Comparison of ENCODE assay signal across 8 cellular contexts in the genomic region with DNA sequence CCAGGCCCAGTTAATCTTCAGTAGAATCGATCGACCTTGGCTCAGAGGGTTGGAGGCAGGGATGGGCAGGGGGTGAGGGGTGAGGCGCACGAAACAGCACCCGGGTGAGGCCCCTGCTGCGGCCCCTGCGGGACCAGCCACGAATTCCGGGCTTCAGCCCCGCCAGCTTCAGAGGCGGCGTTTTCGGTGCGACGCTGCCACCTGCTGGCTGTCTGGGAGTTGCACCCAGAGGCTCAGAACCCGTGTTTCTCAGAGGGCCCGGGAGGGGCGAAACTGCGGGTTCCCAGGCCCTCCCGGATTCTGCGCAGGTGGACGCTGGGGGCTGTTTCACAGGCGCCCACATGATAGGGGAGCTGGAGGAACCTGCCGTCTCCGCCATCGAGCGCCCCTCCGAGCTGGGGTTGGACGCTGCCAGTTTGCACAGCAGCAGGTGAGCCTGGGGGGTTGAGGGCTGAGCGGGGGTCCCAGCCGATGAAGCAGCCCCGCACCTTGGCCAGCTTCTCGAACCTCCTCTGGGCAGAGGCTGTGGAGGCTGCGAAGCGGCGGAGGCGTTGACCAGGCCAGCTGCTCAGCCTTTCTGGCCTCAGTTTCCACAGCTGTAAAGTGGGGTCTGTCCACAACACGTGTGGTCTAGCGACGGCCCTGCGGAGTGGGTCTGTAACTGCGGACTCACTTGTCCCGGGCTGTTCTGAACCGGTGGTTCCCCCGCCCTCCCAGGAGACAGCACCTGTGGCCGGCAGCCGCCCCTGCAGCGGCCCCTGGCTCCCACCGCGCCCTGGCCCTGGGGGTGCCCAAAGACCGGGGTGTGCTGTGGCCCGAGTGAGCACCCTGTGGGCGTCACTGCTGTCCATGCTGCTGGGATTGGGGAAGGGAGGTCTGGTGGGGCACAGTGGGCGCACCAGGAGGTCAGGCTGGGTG. TPM values are rescaled to one million over a fixed set of nuclear protein-coding genes. Genes with fewer than 3 reads are reported as not detected.
A peak's percentile ranks its signal among the peaks of the same experiment; 100 is the strongest.
DNase-seq lines count a peak whose midpoint lies in the region; ATAC-seq and TF ChIP-seq lines count a peak whose summit lies in the region.

No MANE protein-coding gene starts in this region.

- intact Hi-C loops in prostate gland (cut with DNase I) = loop anchor here (1.0 to 5.0 kb wide), 3 partner anchors 37 to 137 kb away; no protein-coding TSS in a partner anchor

- peaks cover 10% of the 10 kb centered on the region for H3K36me3 Mint-ChIP-seq in glutamatergic neuron (ENCODE audit: unreplicated experiment)

- TF ChIP-seq CTCF in glutamatergic neuron (IDR thresholded peaks at IDR 0.05; ENCODE audit: partially characterized antibody, unreplicated experiment) (peak; percentile 95), prostate gland (IDR thresholded peaks at IDR 0.05) (peak; percentile 78 to 97 (median 94))

- H3K27me3 ChIP-seq in GM23248 (replicated peaks; ENCODE audit: insufficient read depth) (peaks cover 84% of the 10 kb centered on the region), prostate gland (replicated peaks; ENCODE audit: insufficient read depth) (peaks cover 57% of the 10 kb centered on the region)

- whole genome bisulfite sequencing in GM23248 (ENCODE audit: low coverage in 1 of 2, low lambda C conversion rate in 2 of 2, missing lambda C conversion rate in 2 of 2), 2 experiments = 11 to 15% methylated on average over 49 to 51 of the region's 54 CpGs
- WGBS in prostate gland = 9% methylated on average over 48 of the region's 54 CpGs

- peak; percentile 80 for DNase-seq in GM23248
- peak; percentile 53 to 73 for DNase-seq in Kasumi-1 (lab: John Stamatoyannopoulos, UW)
- DNase-seq in SK-MEL-5 (ENCODE audit: low read depth, low spot score) = peak; percentile 74
- peak; percentile 68 to 81 (median 77) for DNase-seq in activated naive CD4-positive, alpha-beta T cell (lab: John Stamatoyannopoulos, UW)
- peak; percentile 89 for DNase-seq in glutamatergic neuron
- peak; percentile 49 for DNase-seq in prostate gland (ENCODE audit: low spot score)

- H3K4me2 ChIP-seq in GM23248 (ENCODE audit: unreplicated experiment) = no peak overlapping the region

- H3K4me1 Mint-ChIP-seq in glutamatergic neuron (ENCODE audit: low read depth, unreplicated experiment) = peaks cover 11% of the 10 kb centered on the region

- no peak overlapping the region for H2AFZ ChIP-seq in GM23248

- in situ Hi-C loops in GM23248 (cut with MboI) = no loop called here
- in situ Hi-C loops in SK-MEL-5 (cut with HindIII; ENCODE audit: low pct_unique_long_range_greater_than_20kb, low sequenced_read_pairs) = no loop called here

- no peak for TF ChIP-seq POLR2A in prostate gland (IDR thresholded peaks at IDR 0.05)

- H3K36me3 ChIP-seq in GM23248 (ENCODE audit: low read depth) (no peaks in the 10 kb centered on the region), prostate gland (no peaks in the 10 kb centered on the region)

- peak overlapping the region; percentile 83; the same call in 1 of the 2 replicates for H3K4me3 ChIP-seq in GM08714 (ENCODE audit: low read length)
- no peak overlapping the region for H3K4me3 ChIP-seq in GM23248
- H3K4me3 ChIP-seq in prostate gland = no peak overlapping the region

- peak overlapping the region; percentile 74 for H3K4me3 Mint-ChIP-seq in glutamatergic neuron (ENCODE audit: unreplicated experiment)

- H3K9me3 Mint-ChIP-seq in glutamatergic neuron (ENCODE audit: unreplicated experiment) = peaks cover 19% of the 10 kb centered on the region

- H3K4me1 ChIP-seq in GM23248 (ENCODE audit: insufficient read depth) = no peaks in the 10 kb centered on the region
- peaks cover 10% of the 10 kb centered on the region for H3K4me1 ChIP-seq in prostate gland (replicated peaks)

- H4K20me1 ChIP-seq in GM23248 (ENCODE audit: insufficient read depth) = no peaks in the 10 kb centered on the region

- no peak overlapping the region for H3K9ac ChIP-seq in GM23248

- no peak overlapping the region for H3K27ac Mint-ChIP-seq in glutamatergic neuron (ENCODE audit: unreplicated experiment)

- H3K9me3 ChIP-seq in GM23248 (ENCODE audit: low read depth) (no peaks in the 10 kb centered on the region), prostate gland (no peaks in the 10 kb centered on the region)

- H3K27me3 Mint-ChIP-seq in glutamatergic neuron (ENCODE audit: unreplicated experiment) = peaks cover 4% of the 10 kb centered on the region

- H3K27ac ChIP-seq in GM23248 (no peak overlapping the region), prostate gland (no peak overlapping the region)

- H3K9me2 ChIP-seq in GM23248 (ENCODE audit: insufficient read depth) = no peaks in the 10 kb centered on the region

- H3F3A ChIP-seq in GM23248 (ENCODE audit: insufficient read depth) = no peaks in the 10 kb centered on the region

- no peak for ATAC-seq in HG02884 (IDR thresholded peaks at IDR 0.05; ENCODE audit: unreplicated experiment)

- no peaks in the 10 kb centered on the region for H3K79me2 ChIP-seq in GM23248 (ENCODE audit: insufficient read depth)

RNA-seq across cellular contexts. Expression of gene BHLHE23, which starts 2.5 kb away (rescaled TPM):
- not detected in 2 replicates for total RNA-seq in GM23248 (2014; rRNA removed; shearing (Covaris generic))
- not detected in 2 replicates for polyA plus RNA-seq in GM23248 (2016; fragmentation: Nextera tagmentation; extraction: Ambion mirVana)
- total RNA-seq in SK-MEL-5 (2014; rRNA removed; shearing (Covaris generic)) = not detected in 2 replicates
- not detected in 2 replicates for polyA plus RNA-seq in SK-MEL-5 (2015; cell fraction: cytosol; rRNA removed)
- polyA plus RNA-seq in SK-MEL-5 (2015; cell fraction: nucleus; rRNA removed) = not detected in 2 replicates
- total RNA-seq in glutamatergic neuron (ENCODE audit: unreplicated experiment) (23.9 TPM), prostate gland (1 to 10 TPM in 1 of 2 donors, not detected in 1; 4.0 TPM)

RNA-seq across cellular contexts. Expression of gene SLC17A9, which starts 56.8 kb away (rescaled TPM):
- 11.1 and 19.5 TPM in 2 replicates for total RNA-seq in GM23248 (2014; rRNA removed; shearing (Covaris generic))
- polyA plus RNA-seq in GM23248 (2016; fragmentation: Nextera tagmentation; extraction: Ambion mirVana) = 17.7 and 23.2 TPM in 2 replicates
- not detected in 2 replicates for total RNA-seq in SK-MEL-5 (2014; rRNA removed; shearing (Covaris generic))
- not detected in 2 replicates for polyA plus RNA-seq in SK-MEL-5 (2015; cell fraction: cytosol; rRNA removed)
- polyA plus RNA-seq in SK-MEL-5 (2015; cell fraction: nucleus; rRNA removed) = not detected in 2 replicates
- total RNA-seq in glutamatergic neuron (ENCODE audit: unreplicated experiment) (1.8 TPM), prostate gland (1 to 10 TPM in 1 of 2 donors, under 1 TPM in 1; 0.41 to 3.5 TPM)
